1 cellular context compared by ENCODE assay signal in the genomic region with DNA sequence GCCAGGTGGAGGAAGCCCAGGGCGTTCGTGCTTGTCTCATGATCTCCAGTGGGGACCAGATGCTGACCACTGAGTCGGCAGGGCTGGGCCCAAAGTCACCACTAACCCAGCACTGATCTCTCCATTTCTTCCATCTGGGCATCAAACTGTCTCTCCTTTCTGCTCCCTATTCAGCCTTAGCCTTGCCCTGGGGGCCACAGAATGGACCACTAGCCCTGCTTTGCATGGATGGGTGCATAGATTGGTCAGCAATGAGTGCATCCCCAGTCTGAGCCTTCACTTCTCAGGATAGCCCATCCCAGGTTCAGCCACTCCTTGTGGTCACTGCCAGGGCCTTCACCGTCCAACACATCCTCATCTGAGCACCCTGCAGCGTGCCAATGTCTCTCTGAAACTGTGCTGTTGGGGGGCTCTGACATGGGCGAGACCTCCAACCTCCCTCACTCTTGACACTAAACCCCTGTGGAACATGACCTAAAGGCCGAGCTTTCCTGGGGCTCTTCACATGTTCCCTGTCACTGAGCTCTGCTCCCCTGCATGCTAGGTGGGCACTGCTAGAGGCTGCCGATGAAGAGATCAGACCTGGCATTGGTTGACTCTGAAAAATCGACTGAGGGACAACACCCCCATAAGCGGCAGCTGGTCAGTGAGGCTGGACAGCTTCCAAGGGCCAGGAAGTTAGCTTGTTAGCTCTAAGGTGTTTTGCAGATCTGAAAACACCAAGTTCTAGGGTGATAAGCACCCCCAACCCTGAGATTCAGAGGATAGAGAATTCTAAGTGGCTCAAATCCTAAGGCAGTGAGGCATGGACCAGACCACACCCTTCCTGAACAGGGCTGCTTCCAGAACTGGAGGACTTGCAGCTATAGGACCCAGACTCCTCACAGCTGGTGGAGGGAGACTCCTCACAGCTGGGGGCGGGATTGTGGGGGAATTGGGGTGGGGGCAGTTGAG.
TF ChIP-seq lines count a peak whose summit lies in the region.

No MANE protein-coding gene starts in this region.

TF ChIP-seq in HepG2, 621 proteins besides CTCF, POLR2A, EP300 and RAD21 (continued from another document):
- peak; percentile 22; the same call in 1 of the 2 replicates for TF ChIP-seq NRL (CRISPR knock-in tag; IDR thresholded peaks at IDR 0.05; ENCODE audit: borderline replicate concordance)
- peak; percentile 31 for TF ChIP-seq ZBTB38 (CRISPR knock-in tag; IDR thresholded peaks at IDR 0.05)
- TF ChIP-seq, protein P1, sequence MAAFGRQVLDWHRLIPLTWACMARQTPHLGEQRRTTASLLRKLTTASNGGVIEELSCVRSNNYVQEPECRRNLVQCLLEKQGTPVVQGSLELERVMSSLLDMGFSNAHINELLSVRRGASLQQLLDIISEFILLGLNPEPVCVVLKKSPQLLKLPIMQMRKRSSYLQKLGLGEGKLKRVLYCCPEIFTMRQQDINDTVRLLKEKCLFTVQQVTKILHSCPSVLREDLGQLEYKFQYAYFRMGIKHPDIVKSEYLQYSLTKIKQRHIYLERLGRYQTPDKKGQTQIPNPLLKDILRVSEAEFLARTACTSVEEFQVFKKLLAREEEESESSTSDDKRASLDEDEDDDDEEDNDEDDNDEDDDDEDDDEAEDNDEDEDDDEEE (CRISPR knock-in tag; IDR thresholded peaks at IDR 0.05): peak; percentile 82; the same call in 1 of the 2 replicates
- TF ChIP-seq PAF1 (CRISPR knock-in tag; IDR thresholded peaks at IDR 0.05): peak; percentile 57; the same call in 1 of the 2 replicates
- 0 out of 2 replicates have a peak, but pooled peaks have one; percentile 20 for TF ChIP-seq ZNF891 (CRISPR knock-in tag; IDR thresholded peaks at IDR 0.05)
